1 cellular context compared by ENCODE assay signal in genomic region chr19:14784730-14785101, GRCh38.
TF ChIP-seq lines count a peak whose summit lies in the region.

No MANE protein-coding gene starts in this region.

TF ChIP-seq in GM12878, 131 proteins besides CTCF, POLR2A, EP300 and RAD21:
- TF ChIP-seq TCF7 (IDR thresholded peaks at IDR 0.05; ENCODE audit: borderline replicate concordance) (peak; percentile 27; the same call in 1 of the 2 replicates), EED (IDR thresholded peaks at IDR 0.05; ENCODE audit: low read depth) (peak; percentile 46; the same call in 1 of the 2 replicates), CREB1 (IDR thresholded peaks at IDR 0.05; ENCODE audit: low read depth) (peak; percentile 76; the same call in 1 of the 2 replicates), NR2F1 (conservative IDR thresholded peaks at IDR 0.05) (peak; percentile 45; the same call in 1 of the 2 replicates), CEBPB (IDR thresholded peaks at IDR 0.05; ENCODE audit: borderline replicate concordance in 1 of 2, low read depth in 2 of 2, low read length in 2 of 2) (peak in 1 of 2 experiments; percentile 57; a peak in 1 of 4 replicates), EGR1 (IDR thresholded peaks at IDR 0.05; ENCODE audit: borderline replicate concordance in 1 of 2, low read depth in 2 of 2, low read length in 2 of 2) (peak in 1 of 2 experiments; percentile 94; a peak in 2 of 3 replicates), SRF (IDR thresholded peaks at IDR 0.05; ENCODE audit: low read depth in 2 of 2, low read length in 2 of 2) (peak; percentile 65 to 87), JUNB (IDR thresholded peaks at IDR 0.05) (peak; percentile 50; the same call in 1 of the 2 replicates), CREM (IDR thresholded peaks at IDR 0.05; ENCODE audit: low read depth) (peak; percentile 64; the same call in 1 of the 2 replicates), CBFB (IDR thresholded peaks at IDR 0.05; ENCODE audit: low read depth) (0 out of 2 replicates have a peak, but pooled peaks have one; percentile 11), IKZF2 (IDR thresholded peaks at IDR 0.05) (0 out of 4 replicates have a peak, but pooled peaks of 1 of the 2 experiments have one; percentile 9), BCL3 (IDR thresholded peaks at IDR 0.05; ENCODE audit: borderline replicate concordance, insufficient read depth, low read depth, low read length, poor library complexity, severe bottlenecking) (peak; percentile 3), IKZF1 (conservative IDR thresholded peaks at IDR 0.05) (0 out of 2 replicates have a peak, but pooled peaks have one; percentile 17), TCF12 (IDR thresholded peaks at IDR 0.05; ENCODE audit: low read depth, low read length) (0 out of 2 replicates have a peak, but pooled peaks have one; percentile 55), NFIC (IDR thresholded peaks at IDR 0.05; ENCODE audit: low read depth, low read length) (peak; percentile 68; the same call in 1 of the 2 replicates)
TF ChIP-seq in GM12878: peak in this region for 15; not testable (repeated sequence) for 116.
